In genomic region chr18:11872479-11873136, GRCh38 we compare ENCODE assay signal across 8 cellular contexts. TPM values are rescaled to one million over a fixed set of nuclear protein-coding genes. Genes with fewer than 3 reads are reported as not detected.
A peak's percentile ranks its signal among the peaks of the same experiment; 100 is the strongest.
DNase-seq lines count a peak whose midpoint lies in the region; ATAC-seq and TF ChIP-seq lines count a peak whose summit lies in the region.

No MANE protein-coding gene starts in this region.

- H3K27ac Mint-ChIP-seq in CD4-positive, alpha-beta T cell = no peak overlapping the region
- no peak overlapping the region; a peak in 2 of 7 replicates for H3K27ac Mint-ChIP-seq in H9

- no peaks in the 10 kb centered on the region for H3K9me3 ChIP-seq in CD4-positive, alpha-beta T cell (ENCODE audit: control insufficient read depth, low read length)
- H3K9me3 ChIP-seq in H9 (ENCODE audit: control insufficient read depth, low read depth, low read length) (no peaks in the 10 kb centered on the region), RWPE2 (ENCODE audit: severe bottlenecking) (no peaks in the 10 kb centered on the region), heart right ventricle (peaks cover 0 to 6% (median 0%) of the 10 kb centered on the region in 11 donors)

- H3K4me3 ChIP-seq in RWPE2 (ENCODE audit: severe bottlenecking) (no peak overlapping the region), heart right ventricle (no peak overlapping the region)

- H4K5ac ChIP-seq in H9 (ENCODE audit: insufficient read length, low read depth, low read length) = no peak overlapping the region

- DNase-seq in CD4-positive, alpha-beta T cell = peak in 1 of 10 experiments; percentile 7
- DNase-seq in H9 = no peak
- no peak for DNase-seq in RWPE2 (ENCODE audit: low spot score)
- DNase-seq in heart right ventricle = peak in 1 of 2 donors; percentile 41
- DNase-seq in NCI-H2081 treated with DMSO at 0.1 percent for 48 hours (lab: John Stamatoyannopoulos, UW) = no peak

- H2BK20ac ChIP-seq in H9 (ENCODE audit: low read depth, low read length, poor library complexity, severe bottlenecking) = no peak overlapping the region

- CTCF ChIA-PET in CD4-positive, alpha-beta T cell (lab: Charles Lee) = interaction anchor here (0.6 to 2.8 kb wide), 2 partner anchors 82 to 140 kb away, joined by 6 to 8 read pairs; no protein-coding TSS in a partner anchor

- H3K4me1 ChIP-seq in H9 (ENCODE audit: insufficient read depth, low read length) (peaks cover 6% of the 10 kb centered on the region), RWPE2 (ENCODE audit: insufficient read depth, poor library complexity, severe bottlenecking) (no peaks in the 10 kb centered on the region), heart right ventricle (peaks cover 0 to 4% (median 0%) of the 10 kb centered on the region in 9 donors)

- POLR2A ChIA-PET in CD4-positive, alpha-beta T cell (lab: Charles Lee) = interaction anchor here (1.1 kb wide), 1 partner anchor 22 kb away, joined by 3 read pairs; no protein-coding TSS in a partner anchor

- no peak overlapping the region for H4K91ac ChIP-seq in H9 (ENCODE audit: insufficient read length, low read depth, low read length)

- no peak overlapping the region for H2AK5ac ChIP-seq in H9 (ENCODE audit: insufficient read length, low read length)

- H2BK15ac ChIP-seq in H9 (ENCODE audit: low read depth, low read length) = no peak overlapping the region

- H2AFZ ChIP-seq in H9 (ENCODE audit: low read length) = no peak overlapping the region

- H4K20me1 ChIP-seq in H9 (ENCODE audit: control insufficient read depth, insufficient read depth, insufficient read length) = no peaks in the 10 kb centered on the region

- no peak overlapping the region for H3K56ac ChIP-seq in H9 (ENCODE audit: insufficient read length, low read depth, low read length)

- no peak overlapping the region for H3T11ph ChIP-seq in H9 (ENCODE audit: low read length)

- no peak overlapping the region for H2BK5ac ChIP-seq in H9 (ENCODE audit: insufficient read length, low read length)

- peaks cover 4% of the 10 kb centered on the region for H3K27me3 Mint-ChIP-seq in CD4-positive, alpha-beta T cell
- H3K27me3 Mint-ChIP-seq in H9 (ENCODE audit: low read depth) = no peaks in the 10 kb centered on the region

- peak; percentile 45 for TF ChIP-seq CTCF in CD4-positive, alpha-beta T cell (IDR thresholded peaks at IDR 0.05)
- TF ChIP-seq CTCF in H9 (conservative IDR thresholded peaks at IDR 0.05) (peak; percentile 56), RWPE2 (IDR thresholded peaks at IDR 0.05; ENCODE audit: poor library complexity, severe bottlenecking) (peak; percentile 77), heart right ventricle (IDR thresholded peaks at IDR 0.05) (peak in 8 of 9 donors; percentile 18 to 63 (median 55))

- no peak overlapping the region for H4K8ac ChIP-seq in H9 (replicated peaks; ENCODE audit: insufficient read length, low read depth, low read length)

- no peak overlapping the region for H3K9ac ChIP-seq in H9 (ENCODE audit: extremely low read depth, insufficient read length, low read length)

- no peaks in the 10 kb centered on the region for H3K4me1 Mint-ChIP-seq in CD4-positive, alpha-beta T cell (ENCODE audit: low read depth)
- H3K4me1 Mint-ChIP-seq in H9 = peaks cover 10 to 11% of the 10 kb centered on the region in 2 experiments

- no peak overlapping the region for H3K18ac ChIP-seq in H9 (ENCODE audit: insufficient read length, low read depth, low read length)

- H2BK12ac ChIP-seq in H9 (ENCODE audit: insufficient read length, low read depth, low read length) = no peak overlapping the region

- no peak overlapping the region for H3K4me2 ChIP-seq in H9 (ENCODE audit: insufficient read depth, insufficient read length, low read length)

- no peak overlapping the region for H3K4me3 Mint-ChIP-seq in CD4-positive, alpha-beta T cell
- H3K4me3 Mint-ChIP-seq in H9 = no peak overlapping the region

- H3K79me2 ChIP-seq in H9 (ENCODE audit: insufficient read depth, low read length) = no peaks in the 10 kb centered on the region

- no peaks in the 10 kb centered on the region for H3K79me1 ChIP-seq in H9 (ENCODE audit: insufficient read depth, low read depth, low read length, poor library complexity, severe bottlenecking)

- no peak overlapping the region for H2BK120ac ChIP-seq in H9 (ENCODE audit: low read depth, low read length, poor library complexity, severe bottlenecking)

- peak; percentile 41 for ATAC-seq in CD4-positive, alpha-beta T cell (ENCODE audit: poor library complexity)
- peak; percentile 93 for ATAC-seq in RWPE2 (ENCODE audit: low read depth)
- ATAC-seq in heart right ventricle = peak; percentile 82 to 97 (median 92)
- no peak for ATAC-seq in GM19463 (IDR thresholded peaks at IDR 0.05; ENCODE audit: unreplicated experiment)
- no peak for ATAC-seq in GM19035 (IDR thresholded peaks at IDR 0.05; ENCODE audit: unreplicated experiment)
- no peak for ATAC-seq in HG02798 (IDR thresholded peaks at IDR 0.05; ENCODE audit: poor library complexity, unreplicated experiment)

- no peaks in the 10 kb centered on the region for H3K27me3 ChIP-seq in CD4-positive, alpha-beta T cell (ENCODE audit: control insufficient read depth, insufficient read depth, low read length)
- H3K27me3 ChIP-seq in H9 (ENCODE audit: insufficient read depth, low read length) (no peaks in the 10 kb centered on the region), RWPE2 (ENCODE audit: insufficient read depth, poor library complexity, severe bottlenecking) (no peaks in the 10 kb centered on the region), heart right ventricle (no peaks in the 10 kb centered on the region)

- no peaks in the 10 kb centered on the region for H3K23me2 ChIP-seq in H9 (ENCODE audit: insufficient read length, low read depth, low read length, poor library complexity, severe bottlenecking)

- no peak overlapping the region for H3K4ac ChIP-seq in H9 (ENCODE audit: low read depth, low read length)

- intact Hi-C loops in CD4-positive, alpha-beta T cell (cut with DNase I, micrococcal nuclease) = loop anchor here (2.0 kb wide), 2 partner anchors 140 to 220 kb away; no protein-coding TSS in a partner anchor
- intact Hi-C loops in heart right ventricle (cut with DNase I) = loop anchor here (1.0 to 10.0 kb wide), 5 partner anchors 139 to 218 kb away; no protein-coding TSS in a partner anchor

- no CpG with 5 or more reads among the region's 13 CpGs for WGBS in H9 (ENCODE audit: extremely low coverage, insufficient read length, low lambda C conversion rate)
- 39 to 47% methylated on average over 13 of the region's 13 CpGs for WGBS in heart right ventricle, 2 donors

- H3K14ac ChIP-seq in H9 (ENCODE audit: insufficient read depth, low read length) = no peak overlapping the region

- H3K36me3 ChIP-seq in RWPE2 (ENCODE audit: low read depth) = no peaks in the 10 kb centered on the region
- peaks cover 0 to 16% (median 0%) of the 10 kb centered on the region in 9 donors for H3K36me3 ChIP-seq in heart right ventricle

- peaks cover 5% of the 10 kb centered on the region for H3K36me3 Mint-ChIP-seq in CD4-positive, alpha-beta T cell (ENCODE audit: low read depth)
- H3K36me3 Mint-ChIP-seq in H9 (ENCODE audit: insufficient read depth in 1 of 3, low read depth in 3 of 3) = peaks cover 29 to 59% (median 42%) of the 10 kb centered on the region in 3 experiments

- no peak overlapping the region for H3K23ac ChIP-seq in H9 (ENCODE audit: insufficient read length, low read depth, low read length)

- no peaks in the 10 kb centered on the region for H3K9me3 Mint-ChIP-seq in CD4-positive, alpha-beta T cell
- peaks cover 3% of the 10 kb centered on the region in 2 experiments; a peak in 3 of 5 replicates for H3K9me3 Mint-ChIP-seq in H9

- no peak overlapping the region for H3K27ac ChIP-seq in CD4-positive, alpha-beta T cell (ENCODE audit: low read depth, low read length)
- H3K27ac ChIP-seq in H9 (ENCODE audit: insufficient read length, low read depth, low read length) = no peak overlapping the region
- H3K27ac ChIP-seq in RWPE2 (ENCODE audit: poor library complexity, severe bottlenecking) = no peak overlapping the region
- H3K27ac ChIP-seq in heart right ventricle = peak overlapping the region in 5 of 10 donors; percentile 12 to 65 (median 27)

RNA-seq across cellular contexts. Expression of gene CHMP1B, which starts 21.4 kb away (rescaled TPM):
- total RNA-seq in CD4-positive, alpha-beta T cell = 10 to 100 TPM; 64.4 to 67.4 TPM
- total RNA-seq in H9 (2021) (38.7 and 39.2 TPM in 2 replicates), heart right ventricle (10 to 100 TPM; 30.2 to 53.7 (median 38.3) TPM)
- polyA plus RNA-seq in heart right ventricle = 10 to 100 TPM; 16.3 to 25.5 TPM

RNA-seq across cellular contexts. Expression of gene MPPE1, which starts 35.5 kb away (rescaled TPM):
- 10 to 100 TPM; 62.6 to 68.3 TPM for total RNA-seq in CD4-positive, alpha-beta T cell
- 12.7 and 13.2 TPM in 2 replicates for total RNA-seq in H9 (2021)
- 10 to 100 TPM; 21.2 to 44.5 (median 34.1) TPM for total RNA-seq in heart right ventricle
- 10 to 100 TPM; 18.3 to 45.9 TPM for polyA plus RNA-seq in heart right ventricle

Comparison
In these comparisons a context has a peak if more than half of its experiments do, and no peak if none do; other contexts are left out.
1. ATAC-seq: peak in CD4-positive, alpha-beta T cell (single experiment), RWPE2 (single experiment) and heart right ventricle (8 of 8); none in GM19463 (single experiment), GM19035 (single experiment) and HG02798 (single experiment).
2. Peak in every context shown above with its lines, with median percentiles within 50 percentile points of each other: CTCF ChIP-seq.